21 cellular contexts compared by ENCODE assay signal in genomic region chr13:109545964-109546363, GRCh38.
A peak's percentile ranks its signal among the peaks of the same experiment; 100 is the strongest.
DNase-seq lines count a peak whose midpoint lies in the region; ATAC-seq and TF ChIP-seq lines count a peak whose summit lies in the region.
"Had no signal": no experiment of that assay in that cellular context is flagged by ENCODE, and none has a peak within 500 bp of the region (broad histone marks: within the 10 kb centered on the region; RNA-seq: fewer than 3 reads in every experiment).

No MANE protein-coding gene starts in this region.

- H4K20me1 ChIP-seq in GM23338 (replicated peaks; ENCODE audit: insufficient read depth): no peaks in the 10 kb centered on the region

- intact Hi-C loops in esophagus muscularis mucosa (cut with DNase I): no loop called here

- H3K36me3 Mint-ChIP-seq in GM23338 (ENCODE audit: low read depth) (no peaks in the 10 kb centered on the region), neural crest cell (ENCODE audit: low read depth) (no peaks in the 10 kb centered on the region)

- peak overlapping the region; percentile 58 for H3K27ac Mint-ChIP-seq in GM23338
- H3K27ac Mint-ChIP-seq in neural crest cell (ENCODE audit: unreplicated experiment): peak overlapping the region; percentile 63
- H3K27ac Mint-ChIP-seq: B cell had no signal

- H3K27ac ChIP-seq in GM23338 (ENCODE audit: low read depth) (0 out of 2 replicates have a peak overlapping the region, but pooled peaks have one; percentile 16), esophagus muscularis mucosa (replicated peaks in 1 of 4) (no peak overlapping the region), WERI-Rb-1 (no peak overlapping the region)
- H3K27ac ChIP-seq: SJSA1 had no signal

- peak overlapping the region; percentile 42 for H3K4me2 ChIP-seq in GM23338

- H3K9me3 ChIP-seq in esophagus muscularis mucosa (no peaks in the 10 kb centered on the region), WERI-Rb-1 (ENCODE audit: severe bottlenecking) (no peaks in the 10 kb centered on the region)

- H3K27me3 ChIP-seq in GM23338 (ENCODE audit: insufficient read depth) (no peaks in the 10 kb centered on the region), esophagus muscularis mucosa (no peaks in the 10 kb centered on the region), WERI-Rb-1 (ENCODE audit: insufficient read depth, low read depth, severe bottlenecking) (no peaks in the 10 kb centered on the region)

- 67% methylated on average over 5 of the region's 5 CpGs for WGBS in esophagus muscularis mucosa

- H3K4me3 ChIP-seq in GM23338 (no peak overlapping the region), esophagus muscularis mucosa (no peak overlapping the region), WERI-Rb-1 (ENCODE audit: low read depth, low read length) (no peak overlapping the region)
- H3K4me3 ChIP-seq: SJSA1 had no signal

- ATAC-seq in GM23338 (peak; percentile 83), GM18517 (IDR thresholded peaks at IDR 0.05; ENCODE audit: unreplicated experiment) (no peak)
- ATAC-seq: Right ventricle myocardium inferior had no signal

- peaks cover 5% of the 10 kb centered on the region for H3K27me3 Mint-ChIP-seq in GM23338 (ENCODE audit: insufficient read depth, low read depth, poor library complexity)
- no peaks in the 10 kb centered on the region for H3K27me3 Mint-ChIP-seq in neural crest cell (ENCODE audit: low read depth)

- H3K36me3 ChIP-seq in GM23338 (ENCODE audit: insufficient read depth) (no peaks in the 10 kb centered on the region), esophagus muscularis mucosa (no peaks in the 10 kb centered on the region), WERI-Rb-1 (no peaks in the 10 kb centered on the region)
- H3K36me3 ChIP-seq: SJSA1 had no signal

- DNase-seq in GM23338 (ENCODE audit: low spot score) (peak; percentile 33), NCI-H526 treated with DMSO at 0.1 percent for 48 hours (lab: John Stamatoyannopoulos, UW) (peak; percentile 38), esophagus muscularis mucosa (ENCODE audit: extremely low spot score) (peak; percentile 39), neural crest cell (ENCODE audit: low read depth, low spot score) (peak; percentile 6), activated gamma-delta T cell treated with Interleukin-2 at 50 U/mL for 16 hours (no peak), WERI-Rb-1 (no peak)
- DNase-seq: DMS53, GDM1, GOT3, KG1, NCI-H1092, NCI-H1436, NCI-H187 treated with DMSO at 0.1 percent for 48 hours, NCI-H226, NCI-H510A treated with DMSO at 0.1 percent for 48 hours, NCI-H774, OCI-M1 had no signal

- H3K4me1 ChIP-seq in GM23338 (ENCODE audit: insufficient read depth): peaks cover 28% of the 10 kb centered on the region
- no peaks in the 10 kb centered on the region for H3K4me1 ChIP-seq in esophagus muscularis mucosa
- H3K4me1 ChIP-seq: SJSA1 had no signal

- no peaks in the 10 kb centered on the region; the same call in 2 of the 3 replicates for H3K9me3 Mint-ChIP-seq in GM23338
- no peaks in the 10 kb centered on the region for H3K9me3 Mint-ChIP-seq in neural crest cell

- no peak for TF ChIP-seq EP300 in esophagus muscularis mucosa (IDR thresholded peaks at IDR 0.05)

- H3K9me2 ChIP-seq in GM23338 (ENCODE audit: insufficient read depth): 0 out of 2 replicates have a peak, but pooled peaks cover 6% of the 10 kb centered on the region

- H2AFZ ChIP-seq in GM23338: peak overlapping the region; percentile 70

- no peaks in the 10 kb centered on the region for H3K79me2 ChIP-seq in GM23338 (replicated peaks; ENCODE audit: insufficient read depth)

- H3K4me1 Mint-ChIP-seq in GM23338: peaks cover 34% of the 10 kb centered on the region
- H3K4me1 Mint-ChIP-seq in neural crest cell: peaks cover 43% of the 10 kb centered on the region
- H3K4me1 Mint-ChIP-seq: B cell had no signal

- no peaks in the 10 kb centered on the region for H3F3A ChIP-seq in GM23338 (replicated peaks; ENCODE audit: low read depth)

- no peak for TF ChIP-seq CTCF in GM23338 (conservative IDR thresholded peaks at IDR 0.05; ENCODE audit: low read depth in 2 of 2)
- TF ChIP-seq CTCF in esophagus muscularis mucosa (IDR thresholded peaks at IDR 0.05): no peak
- TF ChIP-seq CTCF in neural crest cell (conservative IDR thresholded peaks at IDR 0.05): no peak
- no peak for TF ChIP-seq CTCF in WERI-Rb-1 (IDR thresholded peaks at IDR 0.05; ENCODE audit: low read depth, low read length)

- no peak for TF ChIP-seq POLR2A in esophagus muscularis mucosa (IDR thresholded peaks at IDR 0.05; ENCODE audit: low read depth)

- H3K4me3 Mint-ChIP-seq in GM23338 (0 out of 3 replicates have a peak overlapping the region, but pooled peaks have one; percentile 11), neural crest cell (peak overlapping the region; percentile 27)
- H3K4me3 Mint-ChIP-seq: B cell had no signal

TF ChIP-seq in GM23338, 12 proteins besides CTCF, POLR2A, EP300 and RAD21:
- TF ChIP-seq ZNF462 (CRISPR knock-in tag; IDR thresholded peaks at IDR 0.05) (peak; percentile 47; the same call in 1 of the 2 replicates), ZNF114 (CRISPR knock-in tag; IDR thresholded peaks at IDR 0.05) (no peak), POLR2AphosphoS5 (IDR thresholded peaks at IDR 0.05; ENCODE audit: low read depth) (no peak), CREB1 (CRISPR knock-in tag; IDR thresholded peaks at IDR 0.05; ENCODE audit: low read depth) (no peak)
- TF ChIP-seq, protein P1, sequence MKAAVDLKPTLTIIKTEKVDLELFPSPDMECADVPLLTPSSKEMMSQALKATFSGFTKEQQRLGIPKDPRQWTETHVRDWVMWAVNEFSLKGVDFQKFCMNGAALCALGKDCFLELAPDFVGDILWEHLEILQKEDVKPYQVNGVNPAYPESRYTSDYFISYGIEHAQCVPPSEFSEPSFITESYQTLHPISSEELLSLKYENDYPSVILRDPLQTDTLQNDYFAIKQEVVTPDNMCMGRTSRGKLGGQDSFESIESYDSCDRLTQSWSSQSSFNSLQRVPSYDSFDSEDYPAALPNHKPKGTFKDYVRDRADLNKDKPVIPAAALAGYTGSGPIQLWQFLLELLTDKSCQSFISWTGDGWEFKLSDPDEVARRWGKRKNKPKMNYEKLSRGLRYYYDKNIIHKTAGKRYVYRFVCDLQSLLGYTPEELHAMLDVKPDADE (IDR thresholded peaks at IDR 0.05): no peak

Comparison
In these comparisons a context has a peak if more than half of its experiments do, and no peak if none do; other contexts are left out.
1. DNase-seq: peak in GM23338 (single experiment), NCI-H526 treated with DMSO at 0.1 percent for 48 hours (single experiment), esophagus muscularis mucosa (single experiment) and neural crest cell (single experiment); none in activated gamma-delta T cell treated with Interleukin-2 at 50 U/mL for 16 hours (single experiment) and WERI-Rb-1 (single experiment).